17 cellular contexts compared by ENCODE assay signal in the genomic region with DNA sequence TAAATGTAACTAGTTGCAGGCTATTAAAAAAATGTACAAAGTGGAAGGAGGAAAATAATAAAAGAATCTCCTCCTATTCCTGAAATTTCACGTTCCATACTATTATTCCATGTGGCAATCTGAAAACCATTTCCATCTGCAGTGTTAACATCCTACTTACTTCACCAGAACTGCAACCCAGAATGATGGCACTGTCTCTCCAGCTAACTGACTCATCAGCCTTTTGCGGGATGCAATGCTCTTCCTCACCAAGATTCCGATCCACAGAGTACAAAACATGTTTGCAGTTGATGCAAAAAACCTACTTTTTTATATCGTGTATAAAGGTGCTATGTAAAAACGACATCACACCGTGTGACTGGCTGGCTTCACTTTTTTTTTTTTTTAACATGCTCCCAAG. TPM values are rescaled to one million over a fixed set of nuclear protein-coding genes. Genes with fewer than 3 reads are reported as not detected.
A peak's percentile ranks its signal among the peaks of the same experiment; 100 is the strongest.
DNase-seq lines count a peak whose midpoint lies in the region; ATAC-seq, FAIRE-seq and TF ChIP-seq lines count a peak whose summit lies in the region.
"Had no signal": no experiment of that assay in that cellular context is flagged by ENCODE, and none has a peak within 500 bp of the region (broad histone marks: within the 10 kb centered on the region; RNA-seq: fewer than 3 reads in every experiment).

No MANE protein-coding gene starts in this region.

- CTCF ChIA-PET in CD8-positive, alpha-beta T cell (lab: Charles Lee) = no interaction called here

- no peak overlapping the region for H3K27ac ChIP-seq in CD8-positive, alpha-beta T cell (ENCODE audit: low read depth, low read length)
- H3K27ac ChIP-seq in astrocyte (ENCODE audit: low read depth, low read length) (no peak overlapping the region), mucosa of rectum (ENCODE audit: low read depth in 2 of 2, low read length in 2 of 2) (peak overlapping the region; percentile 73 to 74), thyroid gland (peak overlapping the region in 1 of 3 donors; percentile 48)

- H2AFZ ChIP-seq in astrocyte (ENCODE audit: low read depth, low read length) = no peak overlapping the region

- 82 to 86% methylated on average over 6 of the region's 6 CpGs for WGBS in thyroid gland, 2 donors

- H3K36me3 Mint-ChIP-seq in CD8-positive, alpha-beta T cell = peaks cover 44% of the 10 kb centered on the region
- H3K36me3 Mint-ChIP-seq in astrocyte (ENCODE audit: low read depth, unreplicated experiment) = peaks cover 2% of the 10 kb centered on the region

- intact Hi-C loops in CD8-positive, alpha-beta T cell (cut with DNase I, micrococcal nuclease) = no loop called here
- intact Hi-C loops in thyroid gland (cut with DNase I) = no loop called here

- H3K4me3 ChIP-seq in AG09309 (ENCODE audit: control insufficient read depth, low read depth, low read length) = no peak overlapping the region
- no peak overlapping the region for H3K4me3 ChIP-seq in CD8-positive, alpha-beta T cell (ENCODE audit: low read depth, low read length)
- no peak overlapping the region for H3K4me3 ChIP-seq in astrocyte (ENCODE audit: insufficient read depth, low read depth, low read length)
- peak overlapping the region in 1 of 2 donors; percentile 8 for H3K4me3 ChIP-seq in mucosa of rectum (ENCODE audit: low read length in 2 of 2)
- no peak overlapping the region for H3K4me3 ChIP-seq in thyroid gland (replicated peaks in 1 of 3)

- peaks cover 31% of the 10 kb centered on the region for H4K20me1 ChIP-seq in astrocyte (ENCODE audit: insufficient read depth, low read length)

- TF ChIP-seq POLR2A in thyroid gland (IDR thresholded peaks at IDR 0.05) = no peak

- H3K4me2 ChIP-seq in astrocyte (ENCODE audit: low read length) = no peak overlapping the region

- no peaks in the 10 kb centered on the region for H3K27me3 ChIP-seq in CD8-positive, alpha-beta T cell (ENCODE audit: insufficient read depth, low read length)
- no peaks in the 10 kb centered on the region for H3K27me3 ChIP-seq in astrocyte (ENCODE audit: insufficient read depth, low read length)
- no peaks in the 10 kb centered on the region for H3K27me3 ChIP-seq in mucosa of rectum (ENCODE audit: control insufficient read depth in 2 of 2, insufficient read depth in 2 of 2, low read length in 2 of 2)
- no peaks in the 10 kb centered on the region for H3K27me3 ChIP-seq in thyroid gland

- H3K9me3 Mint-ChIP-seq in CD8-positive, alpha-beta T cell = no peaks in the 10 kb centered on the region
- no peaks in the 10 kb centered on the region for H3K9me3 Mint-ChIP-seq in astrocyte (ENCODE audit: unreplicated experiment)
- H3K9me3 Mint-ChIP-seq: brain had no signal

- POLR2A ChIA-PET in CD8-positive, alpha-beta T cell (lab: Charles Lee) = interaction anchor here (1.4 kb wide), 1 partner anchor 50 kb away, joined by 4 read pairs; a partner anchor contains a TSS

- no peaks in the 10 kb centered on the region for H3K79me2 ChIP-seq in astrocyte (ENCODE audit: insufficient read depth, low read length)

- in situ Hi-C loops in ACHN (cut with HindIII; ENCODE audit: low pct_ligation_motif_present, low pct_unique_long_range_greater_than_20kb, low sequenced_read_pairs) = no loop called here

- H3K27ac Mint-ChIP-seq in CD8-positive, alpha-beta T cell = peak overlapping the region; percentile 67
- no peak overlapping the region for H3K27ac Mint-ChIP-seq in astrocyte (ENCODE audit: unreplicated experiment)
- H3K27ac Mint-ChIP-seq: brain had no signal

- H3K9ac ChIP-seq in astrocyte (ENCODE audit: low read length) (no peak overlapping the region), mucosa of rectum (ENCODE audit: low read depth in 1 of 2, low read length in 2 of 2) (peak overlapping the region in 1 of 2 donors; percentile 38)

- no peaks in the 10 kb centered on the region for H3K27me3 Mint-ChIP-seq in CD8-positive, alpha-beta T cell (ENCODE audit: low read depth)
- H3K27me3 Mint-ChIP-seq in astrocyte (ENCODE audit: low read depth, unreplicated experiment) = no peaks in the 10 kb centered on the region

- H3K4me1 ChIP-seq in CD8-positive, alpha-beta T cell (ENCODE audit: insufficient read depth, low read length) = peaks cover 45% of the 10 kb centered on the region
- H3K4me1 ChIP-seq in astrocyte (ENCODE audit: insufficient read depth, low read length) (no peaks in the 10 kb centered on the region), mucosa of rectum (ENCODE audit: control insufficient read depth in 2 of 2, insufficient read depth in 2 of 2, low read length in 2 of 2) (peaks cover 34 to 36% of the 10 kb centered on the region in 2 donors), thyroid gland (peaks cover 6 to 15% of the 10 kb centered on the region in 2 donors)

- DNase-seq in AG09309 (ENCODE audit: low read depth) (peak; percentile 63), astrocyte (ENCODE audit: low read depth) (peak; percentile 46), thyroid gland (no peak), ACHN (no peak)
- DNase-seq in CD8-positive, alpha-beta T cell = no peak
- DNase-seq: activated CD4-positive, CD25-positive, alpha-beta regulatory T cell; activated T-cell treated with anti-CD3 and anti-CD28 coated beads, Interleukin-2, amount 50 U/mL, for 1 hour; KBM-7; kidney glomerular epithelial cell; NCI-H1694; NCI-H446 treated with DMSO at 0.1 percent for 48 hours; stimulated activated CD4-positive, alpha-beta T cell treated with anti-CD3 and anti-CD28 coated beads, Interleukin-2, amount 100 ng/mL, for 24 hours had no signal

- peaks cover 18% of the 10 kb centered on the region for H3K36me3 ChIP-seq in CD8-positive, alpha-beta T cell (ENCODE audit: insufficient read depth, low read length)
- H3K36me3 ChIP-seq in astrocyte (ENCODE audit: insufficient read depth, low read length) (peaks cover 32% of the 10 kb centered on the region), mucosa of rectum (ENCODE audit: control insufficient read depth in 2 of 2, insufficient read depth in 2 of 2, low read length in 2 of 2) (peaks cover 27 to 32% of the 10 kb centered on the region in 2 donors), thyroid gland (peaks cover 0 to 7% of the 10 kb centered on the region in 2 donors)

- TF ChIP-seq CTCF in AG09309 (IDR thresholded peaks at IDR 0.05; ENCODE audit: control insufficient read depth, insufficient read depth, low read depth, low read length, missing control alignments) (no peak), astrocyte (IDR thresholded peaks at IDR 0.05; ENCODE audit: insufficient read depth, low read depth, low read length) (no peak), thyroid gland (IDR thresholded peaks at IDR 0.05) (no peak)
- no peak for TF ChIP-seq CTCF in CD8-positive, alpha-beta T cell (IDR thresholded peaks at IDR 0.05)

- H3K4me3 Mint-ChIP-seq in CD8-positive, alpha-beta T cell = peak overlapping the region; percentile 2
- no peak overlapping the region for H3K4me3 Mint-ChIP-seq in astrocyte (ENCODE audit: unreplicated experiment)
- H3K4me3 Mint-ChIP-seq: brain had no signal

- no peaks in the 10 kb centered on the region for H3K9me3 ChIP-seq in CD8-positive, alpha-beta T cell (ENCODE audit: low read length)
- H3K9me3 ChIP-seq in astrocyte (ENCODE audit: insufficient read depth, low read depth, low read length) = no peaks in the 10 kb centered on the region
- H3K9me3 ChIP-seq in mucosa of rectum (ENCODE audit: control insufficient read depth in 2 of 2, low read length in 2 of 2) = no peaks in the 10 kb centered on the region
- H3K9me3 ChIP-seq in thyroid gland = no peaks in the 10 kb centered on the region

- no peak for ATAC-seq in CD8-positive, alpha-beta T cell
- ATAC-seq in GM19397 (IDR thresholded peaks at IDR 0.05; ENCODE audit: unreplicated experiment) (no peak), HG03175 (IDR thresholded peaks at IDR 0.05; ENCODE audit: unreplicated experiment) (no peak)
- ATAC-seq: HCT116 had no signal

- FAIRE-seq in astrocyte (lab: Jason Lieb, UNC) = no peak

- peaks cover 24% of the 10 kb centered on the region for H3K4me1 Mint-ChIP-seq in CD8-positive, alpha-beta T cell (ENCODE audit: low read depth)
- H3K4me1 Mint-ChIP-seq in astrocyte (ENCODE audit: low read depth, unreplicated experiment) = peaks cover 10% of the 10 kb centered on the region
- H3K4me1 Mint-ChIP-seq: brain had no signal

RNA-seq across cellular contexts. Expression of a gene that starts 50.8 kb away (rescaled TPM):
- total RNA-seq in CD8-positive, alpha-beta T cell = 10 to 100 TPM; 76.8 to 84.4 TPM
- 56.1 and 60.9 TPM in 2 replicates for total RNA-seq in astrocyte
- total RNA-seq in thyroid gland = 100 to 1,000 TPM; 102 to 123 (median 116) TPM

Comparison
In these comparisons a context has a peak if more than half of its experiments do, and no peak if none do; other contexts are left out.
1. DNase-seq: peak in AG09309 (single experiment) and astrocyte (single experiment); none in CD8-positive, alpha-beta T cell (0 of 7), thyroid gland (0 of 2) and ACHN (single experiment).
2. H3K27ac ChIP-seq: peak in mucosa of rectum (2 of 2); none in CD8-positive, alpha-beta T cell (single experiment) and astrocyte (single experiment).